Comparison of ENCODE assay signal across 13 cellular contexts in genomic region chr3:10273697-10274305, GRCh38. TPM values are rescaled to one million over a fixed set of nuclear protein-coding genes. Genes with fewer than 3 reads are reported as not detected.
DNase-seq lines count a peak whose midpoint lies in the region; ATAC-seq and TF ChIP-seq lines count a peak whose summit lies in the region.
"Had no signal": no experiment of that assay in that cellular context is flagged by ENCODE, and none has a peak within 500 bp of the region (broad histone marks: within the 10 kb centered on the region; RNA-seq: fewer than 3 reads in every experiment).

No MANE protein-coding gene starts in this region.

- peak overlapping the region; percentile 2 for H3K4me3 Mint-ChIP-seq in T-helper 2 cell treated with Interferon-gamma antibody and Interleukin-4, amounts not matched to agents 5 μg/mL and 100 μg/mL, for 36 hours
- peak overlapping the region; percentile 34 to 80 (median 58) for H3K4me3 Mint-ChIP-seq in naive thymus-derived CD8-positive, alpha-beta T cell

- ATAC-seq in naive thymus-derived CD8-positive, alpha-beta T cell: no peak
- ATAC-seq in activated CD4-positive, CD25-positive, alpha-beta regulatory T cell treated with anti-CD3 and anti-CD28 coated beads, Interleukin-2, amount 50 U/mL, for 24 hours: no peak
- no peak for ATAC-seq in HG03108 (IDR thresholded peaks at IDR 0.05; ENCODE audit: unreplicated experiment)

- peaks cover 58% of the 10 kb centered on the region for H3K36me3 Mint-ChIP-seq in T-helper 2 cell treated with Interferon-gamma antibody and Interleukin-4, amounts not matched to agents 5 μg/mL and 100 μg/mL, for 36 hours (ENCODE audit: low read depth)
- H3K36me3 Mint-ChIP-seq in naive thymus-derived CD8-positive, alpha-beta T cell: peaks cover 0 to 94% (median 8%) of the 10 kb centered on the region in 3 donors

- no peaks in the 10 kb centered on the region for H3K9me3 Mint-ChIP-seq in T-helper 2 cell treated with Interferon-gamma antibody and Interleukin-4, amounts not matched to agents 5 μg/mL and 100 μg/mL, for 36 hours
- no peaks in the 10 kb centered on the region for H3K9me3 Mint-ChIP-seq in naive thymus-derived CD8-positive, alpha-beta T cell

- no peaks in the 10 kb centered on the region for H3K27me3 Mint-ChIP-seq in T-helper 2 cell treated with Interferon-gamma antibody and Interleukin-4, amounts not matched to agents 5 μg/mL and 100 μg/mL, for 36 hours (ENCODE audit: low read depth)
- H3K27me3 Mint-ChIP-seq in naive thymus-derived CD8-positive, alpha-beta T cell: no peaks in the 10 kb centered on the region

- peaks cover 21% of the 10 kb centered on the region for H3K4me1 Mint-ChIP-seq in T-helper 2 cell treated with Interferon-gamma antibody and Interleukin-4, amounts not matched to agents 5 μg/mL and 100 μg/mL, for 36 hours (ENCODE audit: low read depth)
- H3K4me1 Mint-ChIP-seq in naive thymus-derived CD8-positive, alpha-beta T cell: peaks cover 32 to 71% (median 48%) of the 10 kb centered on the region in 4 donors

- DNase-seq in T-helper 2 cell treated with Interferon-gamma antibody and Interleukin-4, amounts not matched to agents 5 μg/mL and 100 μg/mL, for 36 hours (ENCODE audit: low spot score): no peak
- no peak for DNase-seq in T-helper 2 cell
- DNase-seq in Kasumi-1 (lab: John Stamatoyannopoulos, UW): peak; percentile 27 to 37
- peak; percentile 34 for DNase-seq in astrocyte of the cerebellum (ENCODE audit: low read depth)
- no peak for DNase-seq in naive thymus-derived CD8-positive, alpha-beta T cell
- DNase-seq in putamen (ENCODE audit: low spot score): no peak
- DNase-seq: activated CD4-positive, alpha-beta T cell treated with anti-CD3 and anti-CD28 coated beads for 4 hours; anterior cingulate cortex; kidney had no signal

- H3K27ac Mint-ChIP-seq in T-helper 2 cell treated with Interferon-gamma antibody and Interleukin-4, amounts not matched to agents 5 μg/mL and 100 μg/mL, for 36 hours: no peak overlapping the region
- H3K27ac Mint-ChIP-seq in naive thymus-derived CD8-positive, alpha-beta T cell: peak overlapping the region in 9 of 10 donors; percentile 44 to 92 (median 84)

- POLR2A ChIA-PET in naive thymus-derived CD8-positive, alpha-beta T cell (lab: Charles Lee): interaction anchor here (0.6 to 1.3 kb wide), 3 partner anchors 9 to 129 kb away, joined by 3 to 6 read pairs (median 4); no protein-coding TSS in a partner anchor

- no peak for TF ChIP-seq CTCF in astrocyte of the cerebellum (IDR thresholded peaks at IDR 0.05; ENCODE audit: low read depth, low read length, missing control alignments)

- in situ Hi-C loops in astrocyte of the cerebellum (cut with HindIII; ENCODE audit: low sequenced_read_pairs): no loop called here

- no peak overlapping the region for H3K4me3 ChIP-seq in astrocyte of the cerebellum (ENCODE audit: low read depth, low read length)

RNA-seq across cellular contexts. Expression of gene GHRL, which starts 18.9 kb away (rescaled TPM):
- total RNA-seq in naive thymus-derived CD8-positive, alpha-beta T cell: 1 to 10 TPM; 1.3 to 1.4 TPM
- polyA plus RNA-seq in naive thymus-derived CD8-positive, alpha-beta T cell: 1 to 10 TPM in 1 of 3 donors, under 1 TPM in 1, not detected in 1; 0.22 to 3.2 TPM
- total RNA-seq: epithelial cell of proximal tubule had no signal
- polyA plus RNA-seq: AG04450 had no signal

RNA-seq across cellular contexts. Expression of gene TATDN2, which starts 25.5 kb away (rescaled TPM):
- 10 to 100 TPM; 68.1 to 71.1 TPM for total RNA-seq in naive thymus-derived CD8-positive, alpha-beta T cell
- 10 to 100 TPM; 11.5 to 20.9 (median 14.5) TPM for polyA plus RNA-seq in naive thymus-derived CD8-positive, alpha-beta T cell

RNA-seq across cellular contexts. Expression of gene SEC13, which starts 47.1 kb away (rescaled TPM):
- total RNA-seq in naive thymus-derived CD8-positive, alpha-beta T cell: 10 to 100 TPM; 59.6 to 70.8 TPM
- polyA plus RNA-seq in naive thymus-derived CD8-positive, alpha-beta T cell: 100 to 1,000 TPM; 118 to 120 (median 118) TPM

Comparison
In these comparisons a context has a peak if more than half of its experiments do, and no peak if none do; other contexts are left out.
1. DNase-seq: peak in Kasumi-1 (2 of 2) and astrocyte of the cerebellum (single experiment); none in T-helper 2 cell treated with Interferon-gamma antibody and Interleukin-4, amounts not matched to agents 5 μg/mL and 100 μg/mL, for 36 hours (single experiment), T-helper 2 cell (0 of 5), naive thymus-derived CD8-positive, alpha-beta T cell (0 of 10) and putamen (single experiment).